ENCODE assay signal across 8 cellular contexts in the genomic region with DNA sequence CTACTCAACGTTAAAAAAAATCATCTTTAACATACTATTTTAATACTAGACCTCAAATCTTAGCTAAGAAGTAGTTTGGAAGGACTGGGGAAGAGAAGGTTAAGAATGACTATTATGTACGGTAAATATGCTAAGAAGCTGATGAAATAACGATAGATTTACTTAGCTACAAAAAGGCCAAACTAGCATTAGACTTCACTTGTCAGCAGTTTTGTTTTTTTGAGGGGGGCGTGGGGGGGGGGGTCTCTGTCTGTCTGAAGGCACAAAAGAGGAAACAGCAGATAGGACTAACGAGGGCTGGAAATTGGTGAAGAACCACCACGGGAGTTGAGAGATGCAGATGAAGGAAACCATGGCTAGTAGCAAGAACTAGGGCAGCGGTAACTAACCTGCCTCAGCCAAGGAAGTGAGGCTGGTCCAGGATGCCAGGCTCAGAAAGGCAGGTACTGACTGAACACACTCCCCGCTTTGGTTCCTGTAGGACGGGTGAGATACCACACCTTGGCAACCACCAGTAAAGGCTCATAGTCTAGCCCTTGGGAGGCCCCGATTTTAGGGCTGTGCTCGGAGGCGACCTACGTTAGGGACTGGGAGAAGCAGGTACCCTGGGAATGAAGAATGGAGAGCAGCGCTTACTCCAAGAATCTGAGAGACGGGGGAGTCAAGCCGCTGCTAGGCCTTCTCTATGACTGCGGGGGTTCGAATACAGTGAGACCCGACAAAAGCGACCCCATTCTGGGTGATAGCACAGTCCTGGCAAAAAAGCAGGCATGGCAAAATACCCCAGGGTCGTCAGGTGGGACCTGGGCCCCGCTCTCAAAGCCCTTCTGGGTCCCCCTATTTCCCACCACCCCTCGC. TPM values are rescaled to one million over a fixed set of nuclear protein-coding genes. Genes with fewer than 3 reads are reported as not detected.
A peak's percentile ranks its signal among the peaks of the same experiment; 100 is the strongest.
DNase-seq lines count a peak whose midpoint lies in the region; ATAC-seq and TF ChIP-seq lines count a peak whose summit lies in the region.

No MANE protein-coding gene starts in this region.

- peaks cover 20% of the 10 kb centered on the region for H3K36me3 Mint-ChIP-seq in central memory CD8-positive, alpha-beta T cell (ENCODE audit: insufficient read depth)
- peaks cover 14% of the 10 kb centered on the region for H3K36me3 Mint-ChIP-seq in mesothelial cell of epicardium

- H3K27ac Mint-ChIP-seq in central memory CD8-positive, alpha-beta T cell (ENCODE audit: low read depth), result peak overlapping the region; percentile 89
- peak overlapping the region; percentile 98 for H3K27ac Mint-ChIP-seq in mesothelial cell of epicardium

- no peaks in the 10 kb centered on the region for H3K9me3 Mint-ChIP-seq in central memory CD8-positive, alpha-beta T cell
- no peaks in the 10 kb centered on the region for H3K9me3 Mint-ChIP-seq in mesothelial cell of epicardium

- peak overlapping the region; percentile 86 for H3K4me3 Mint-ChIP-seq in central memory CD8-positive, alpha-beta T cell
- peak overlapping the region; percentile 95 for H3K4me3 Mint-ChIP-seq in mesothelial cell of epicardium

- peak; percentile 32 for DNase-seq in stimulated activated CD4-positive, alpha-beta T cell treated with anti-CD3 and anti-CD28 coated beads, Interleukin-1b, Interleukin-23, amount 100 ng/mL, for 48 hours
- DNase-seq in stimulated activated CD4-positive, alpha-beta T cell treated with anti-CD3 and anti-CD28 coated beads, Interleukin-2, amount 100 ng/mL, for 48 hours, result no peak
- DNase-seq in NCI-H146 treated with DMSO at 0.1 percent for 48 hours (lab: John Stamatoyannopoulos, UW; ENCODE audit: unreplicated experiment), result peak; percentile 5
- DNase-seq in central memory CD8-positive, alpha-beta T cell (ENCODE audit: low spot score in 2 of 2), result no peak
- DNase-seq in mesothelial cell of epicardium (ENCODE audit: low spot score in 2 of 2, unreplicated experiment in 2 of 2), result no peak
- DNase-seq in OCI-M2 (lab: John Stamatoyannopoulos, UW; ENCODE audit: unreplicated experiment), result no peak
- no peak for DNase-seq in HuH-7 (ENCODE audit: low spot score)
- no peak for DNase-seq in KG1 (lab: John Stamatoyannopoulos, UW)

- ATAC-seq in central memory CD8-positive, alpha-beta T cell (replicated peaks; ENCODE audit: extremely low read depth, poor library complexity, severe bottlenecking), result peak; percentile 38

- H3K27me3 Mint-ChIP-seq in central memory CD8-positive, alpha-beta T cell, result no peaks in the 10 kb centered on the region
- H3K27me3 Mint-ChIP-seq in mesothelial cell of epicardium (ENCODE audit: low read depth), result no peaks in the 10 kb centered on the region

- no peak for TF ChIP-seq CTCF in mesothelial cell of epicardium (IDR thresholded peaks at IDR 0.05; ENCODE audit: unreplicated experiment)

- H3K4me1 Mint-ChIP-seq in central memory CD8-positive, alpha-beta T cell, result peaks cover 56% of the 10 kb centered on the region
- H3K4me1 Mint-ChIP-seq in mesothelial cell of epicardium, result peaks cover 30% of the 10 kb centered on the region

RNA-seq across cellular contexts. Expression of gene NEDD8, which starts 0.7 kb away (rescaled TPM):
- total RNA-seq in mesothelial cell of epicardium, result 148 to 156 TPM (median 155 TPM) in 3 replicates

RNA-seq across cellular contexts. Expression of gene GMPR2, which starts 1.2 kb away (rescaled TPM):
- total RNA-seq in mesothelial cell of epicardium, result 72.5 to 78.7 TPM (median 74.1 TPM) in 3 replicates

RNA-seq across cellular contexts. Expression of gene TINF2, which starts 10.9 kb away (rescaled TPM):
- 49.1 to 55.2 TPM (median 51.1 TPM) in 3 replicates for total RNA-seq in mesothelial cell of epicardium

RNA-seq across cellular contexts. Expression of gene MDP1, which starts 15.6 kb away (rescaled TPM):
- total RNA-seq in mesothelial cell of epicardium, result 18.0 to 18.4 TPM (median 18.3 TPM) in 3 replicates

RNA-seq across cellular contexts. Expression of gene CHMP4A, which starts 18.2 kb away (rescaled TPM):
- 38.4 to 48.0 TPM (median 44.7 TPM) in 3 replicates for total RNA-seq in mesothelial cell of epicardium

Comparison
In these comparisons a context has a peak if more than half of its experiments do, and no peak if none do; other contexts are left out.
1. DNase-seq: peak in stimulated activated CD4-positive, alpha-beta T cell treated with anti-CD3 and anti-CD28 coated beads, Interleukin-1b, Interleukin-23, amount 100 ng/mL, for 48 hours (single experiment) and NCI-H146 treated with DMSO at 0.1 percent for 48 hours (single experiment); none in stimulated activated CD4-positive, alpha-beta T cell treated with anti-CD3 and anti-CD28 coated beads, Interleukin-2, amount 100 ng/mL, for 48 hours (0 of 2), central memory CD8-positive, alpha-beta T cell (0 of 2), mesothelial cell of epicardium (0 of 2), OCI-M2 (single experiment), HuH-7 (single experiment) and KG1 (single experiment).